In the genomic region with DNA sequence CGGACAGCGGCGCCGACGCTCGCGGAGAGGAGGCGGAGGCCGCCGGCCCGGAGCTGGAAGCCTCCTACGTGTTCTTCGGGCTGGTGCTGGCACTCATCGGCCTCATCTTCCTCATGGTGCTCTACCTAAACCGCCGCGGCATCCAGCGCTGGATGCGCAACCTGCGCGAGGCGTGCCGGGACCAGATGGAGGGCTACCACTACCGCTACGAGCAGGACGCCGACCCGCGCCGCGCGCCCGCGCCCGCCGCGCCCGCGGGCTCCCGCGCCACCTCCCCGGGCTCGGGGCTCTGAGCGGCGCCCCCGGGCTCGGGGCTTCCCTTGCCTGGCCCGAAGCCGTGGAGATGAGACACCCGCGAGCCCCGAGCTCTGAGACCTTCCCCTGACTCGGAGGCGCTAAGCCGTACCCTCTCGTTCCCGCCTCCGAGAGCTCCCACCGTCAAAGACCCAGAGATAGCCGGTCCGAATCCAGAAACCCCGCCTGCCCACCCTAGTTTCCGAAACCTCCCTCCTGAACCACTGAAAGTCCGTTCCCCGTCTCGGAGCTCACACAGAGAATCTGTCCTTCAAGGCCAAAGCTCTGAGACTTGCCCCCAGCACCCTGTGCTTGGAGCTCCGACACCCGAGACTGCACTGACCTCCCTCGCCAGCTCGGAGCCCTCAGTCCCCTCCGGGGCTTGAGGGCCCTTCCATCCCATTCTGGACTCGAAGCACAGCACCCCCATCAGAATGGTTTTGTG, we compare ENCODE assay signal across 8 cellular contexts. TPM values are rescaled to one million over a fixed set of nuclear protein-coding genes. Genes with fewer than 3 reads are reported as not detected.
A peak's percentile ranks its signal among the peaks of the same experiment; 100 is the strongest.
DNase-seq lines count a peak whose midpoint lies in the region; ATAC-seq, FAIRE-seq and TF ChIP-seq lines count a peak whose summit lies in the region.

No MANE protein-coding gene starts in this region.

- no peaks in the 10 kb centered on the region for H3K79me2 ChIP-seq in keratinocyte (ENCODE audit: control insufficient read depth, insufficient read depth, low read length)

- no peak for DNase-seq in activated T-cell treated with anti-CD3 and anti-CD28 coated beads, Interleukin-2, amount 50 U/mL, for 4 hours
- DNase-seq in activated T-cell treated with anti-CD3 and anti-CD28 coated beads for 4 hours (no peak), keratinocyte (ENCODE audit: low read depth, low spot score) (no peak), NCI-H2081 treated with DMSO at 0.1 percent for 48 hours (lab: John Stamatoyannopoulos, UW) (no peak)
- DNase-seq in activated CD4-positive, alpha-beta memory T cell treated with anti-CD3 and anti-CD28 coated beads, Interleukin-2, amount 10 ng/mL, durations not matched to agents 7 days and 5 days, result no peak

- no peak for FAIRE-seq in keratinocyte (lab: Jason Lieb, UNC)

- H3K4me1 ChIP-seq in keratinocyte (ENCODE audit: control insufficient read depth, extremely low read depth, insufficient read depth, low read length) (no peaks in the 10 kb centered on the region), thymus (ENCODE audit: control insufficient read depth, insufficient read depth, low read length) (peaks cover 8% of the 10 kb centered on the region)

- peak overlapping the region; percentile 9 for H3K27ac Mint-ChIP-seq in activated CD4-positive, alpha-beta memory T cell treated with anti-CD3 and anti-CD28 coated beads, Interleukin-2, amount 10 ng/mL, durations not matched to agents 7 days and 5 days

- H3K9me3 ChIP-seq in keratinocyte (ENCODE audit: control insufficient read depth, low read depth, low read length) (no peaks in the 10 kb centered on the region), thymus (ENCODE audit: control insufficient read depth) (no peaks in the 10 kb centered on the region)

- H3K9me3 Mint-ChIP-seq in activated T-cell treated with anti-CD3 and anti-CD28 coated beads, Interleukin-2, amount 50 U/mL, for 4 hours, result no peaks in the 10 kb centered on the region
- H3K9me3 Mint-ChIP-seq in activated CD4-positive, alpha-beta memory T cell treated with anti-CD3 and anti-CD28 coated beads, Interleukin-2, amount 10 ng/mL, durations not matched to agents 7 days and 5 days, result no peaks in the 10 kb centered on the region

- H3K9me1 ChIP-seq in keratinocyte (ENCODE audit: control insufficient read depth, extremely low read depth, insufficient read depth, low read length), result no peaks in the 10 kb centered on the region

- peaks cover 8% of the 10 kb centered on the region for H3K4me1 Mint-ChIP-seq in activated T-cell treated with anti-CD3 and anti-CD28 coated beads, Interleukin-2, amount 50 U/mL, for 4 hours (ENCODE audit: low read depth)
- H3K4me1 Mint-ChIP-seq in activated CD4-positive, alpha-beta memory T cell treated with anti-CD3 and anti-CD28 coated beads, Interleukin-2, amount 10 ng/mL, durations not matched to agents 7 days and 5 days, result peaks cover 10% of the 10 kb centered on the region

- no peak for TF ChIP-seq CTCF in keratinocyte (optimal IDR thresholded peaks at IDR 0.05 in 1 of 3, IDR thresholded peaks at IDR 0.05 in 1 of 3, conservative IDR thresholded peaks at IDR 0.05 in 1 of 3; ENCODE audit: extremely low read depth in 1 of 3, insufficient read depth in 2 of 3, low read length in 3 of 3)

- H3K4me3 ChIP-seq in keratinocyte (ENCODE audit: control insufficient read depth in 2 of 3, extremely low read depth in 1 of 3, insufficient read depth in 2 of 3, low read depth in 1 of 3, low read length in 3 of 3), result peak overlapping the region; percentile 36 to 46 (median 44)
- peak overlapping the region; percentile 54 for H3K4me3 ChIP-seq in thymus (ENCODE audit: low read length)

- peak overlapping the region; percentile 77 for H3K4me3 Mint-ChIP-seq in activated T-cell treated with anti-CD3 and anti-CD28 coated beads, Interleukin-2, amount 50 U/mL, for 4 hours
- H3K4me3 Mint-ChIP-seq in activated CD4-positive, alpha-beta memory T cell treated with anti-CD3 and anti-CD28 coated beads, Interleukin-2, amount 10 ng/mL, durations not matched to agents 7 days and 5 days, result peak overlapping the region; percentile 67

- H2AFZ ChIP-seq in keratinocyte (ENCODE audit: control insufficient read depth, low read length), result peak overlapping the region; percentile 66

- POLR2A ChIA-PET in activated CD4-positive, alpha-beta memory T cell treated with anti-CD3 and anti-CD28 coated beads, Interleukin-2, amount 10 ng/mL, durations not matched to agents 7 days and 5 days (lab: Charles Lee), result interaction anchor here (1.0 to 3.0 kb wide), 8 partner anchors 13 to 292 kb away, joined by 3 to 26 read pairs (median 4); no protein-coding TSS in a partner anchor

- H3K36me3 Mint-ChIP-seq in activated T-cell treated with anti-CD3 and anti-CD28 coated beads, Interleukin-2, amount 50 U/mL, for 4 hours (ENCODE audit: insufficient read depth), result no peaks in the 10 kb centered on the region
- H3K36me3 Mint-ChIP-seq in activated CD4-positive, alpha-beta memory T cell treated with anti-CD3 and anti-CD28 coated beads, Interleukin-2, amount 10 ng/mL, durations not matched to agents 7 days and 5 days (ENCODE audit: low read depth), result no peaks in the 10 kb centered on the region

- peak; percentile 39 to 55 for ATAC-seq in activated T-cell treated with anti-CD3 and anti-CD28 coated beads, Interleukin-2, amount 50 U/mL, for 4 hours
- ATAC-seq in GM21447 (IDR thresholded peaks at IDR 0.05; ENCODE audit: unreplicated experiment) (no peak), HG03045 (IDR thresholded peaks at IDR 0.05; ENCODE audit: unreplicated experiment) (no peak)

- no peaks in the 10 kb centered on the region for H4K20me1 ChIP-seq in keratinocyte (ENCODE audit: control insufficient read depth, extremely low read depth, insufficient read depth, low read length)

- H3K9ac ChIP-seq in keratinocyte (ENCODE audit: control insufficient read depth, extremely low read depth, insufficient read depth, low read length), result no peak overlapping the region

- H3K4me2 ChIP-seq in keratinocyte (ENCODE audit: control insufficient read depth, extremely low read depth, insufficient read depth, low read depth, low read length), result peak overlapping the region; percentile 58

- H3K27ac ChIP-seq in keratinocyte (ENCODE audit: control insufficient read depth, insufficient read depth, low read length) (no peak overlapping the region), thymus (ENCODE audit: low read depth) (no peak overlapping the region)

- dilution Hi-C loops in keratinocyte (cut with MboI; ENCODE audit: extremely low pct_ligation_motif_present, low sequenced_read_pairs), result no loop called here

- H3K27me3 ChIP-seq in keratinocyte (ENCODE audit: control insufficient read depth, extremely low read depth, insufficient read depth, low read length), result peaks cover 50% of the 10 kb centered on the region
- H3K27me3 ChIP-seq in thymus (ENCODE audit: control insufficient read depth, insufficient read depth), result peaks cover 38% of the 10 kb centered on the region

- H3K36me3 ChIP-seq in keratinocyte (ENCODE audit: control insufficient read depth in 2 of 2, extremely low read depth in 1 of 2, insufficient read depth in 2 of 2, low read length in 2 of 2), result no peaks in the 10 kb centered on the region
- H3K36me3 ChIP-seq in thymus (ENCODE audit: control insufficient read depth, insufficient read depth), result no peaks in the 10 kb centered on the region

- peaks cover 37% of the 10 kb centered on the region for H3K27me3 Mint-ChIP-seq in activated T-cell treated with anti-CD3 and anti-CD28 coated beads, Interleukin-2, amount 50 U/mL, for 4 hours (ENCODE audit: low read depth)
- H3K27me3 Mint-ChIP-seq in activated CD4-positive, alpha-beta memory T cell treated with anti-CD3 and anti-CD28 coated beads, Interleukin-2, amount 10 ng/mL, durations not matched to agents 7 days and 5 days, result peaks cover 68% of the 10 kb centered on the region

- CTCF ChIA-PET in activated CD4-positive, alpha-beta memory T cell treated with anti-CD3 and anti-CD28 coated beads, Interleukin-2, amount 10 ng/mL, durations not matched to agents 7 days and 5 days (lab: Charles Lee), result interaction anchor here (0.9 to 14.8 kb wide), 21 partner anchors 9 to 315 kb away, joined by 3 to 442 read pairs (median 4); a partner anchor contains a TSS

- 9% methylated on average over 72 of the region's 72 CpGs for WGBS in thymus

RNA-seq across cellular contexts. Expression of a gene that starts 1.5 kb away (rescaled TPM):
- under 1 TPM; 0.22 to 0.47 (median 0.40) TPM for total RNA-seq in activated T-cell treated with anti-CD3 and anti-CD28 coated beads, Interleukin-2, amount 50 U/mL, for 4 hours
- under 1 TPM; 0.28 to 0.38 TPM for total RNA-seq in activated CD4-positive, alpha-beta memory T cell treated with anti-CD3 and anti-CD28 coated beads, Interleukin-2, amount 10 ng/mL, durations not matched to agents 7 days and 5 days
- not detected in 3 replicates for polyA plus RNA-seq in keratinocyte
- polyA plus RNA-seq in keratinocyte (2011; ENCODE audit: low read depth), result not detected
- not detected in 2 replicates for polyA plus RNA-seq in keratinocyte (2011; cell fraction: cytosol; rRNA removed)
- not detected in 2 replicates for polyA plus RNA-seq in keratinocyte (2011; cell fraction: nucleus; rRNA removed)
- polyA plus RNA-seq in keratinocyte (2012; ENCODE audit: low replicate concordance), result not detected in 2 replicates
- polyA minus RNA-seq in keratinocyte, result not detected in 3 replicates
- not detected for polyA minus RNA-seq in keratinocyte (2011; cell fraction: cytosol; rRNA and poly(A)+ RNA removed)
- polyA minus RNA-seq in keratinocyte (2011; cell fraction: nucleus; rRNA and poly(A)+ RNA removed), result not detected in 2 replicates
- 0.23 TPM for polyA plus RNA-seq in thymus

Comparison
In these comparisons a context has a peak if more than half of its experiments do, and no peak if none do; other contexts are left out.
1. ATAC-seq: peak in activated T-cell treated with anti-CD3 and anti-CD28 coated beads, Interleukin-2, amount 50 U/mL, for 4 hours (2 of 2); none in GM21447 (single experiment) and HG03045 (single experiment).